8 cellular contexts compared by ENCODE assay signal in the genomic region with DNA sequence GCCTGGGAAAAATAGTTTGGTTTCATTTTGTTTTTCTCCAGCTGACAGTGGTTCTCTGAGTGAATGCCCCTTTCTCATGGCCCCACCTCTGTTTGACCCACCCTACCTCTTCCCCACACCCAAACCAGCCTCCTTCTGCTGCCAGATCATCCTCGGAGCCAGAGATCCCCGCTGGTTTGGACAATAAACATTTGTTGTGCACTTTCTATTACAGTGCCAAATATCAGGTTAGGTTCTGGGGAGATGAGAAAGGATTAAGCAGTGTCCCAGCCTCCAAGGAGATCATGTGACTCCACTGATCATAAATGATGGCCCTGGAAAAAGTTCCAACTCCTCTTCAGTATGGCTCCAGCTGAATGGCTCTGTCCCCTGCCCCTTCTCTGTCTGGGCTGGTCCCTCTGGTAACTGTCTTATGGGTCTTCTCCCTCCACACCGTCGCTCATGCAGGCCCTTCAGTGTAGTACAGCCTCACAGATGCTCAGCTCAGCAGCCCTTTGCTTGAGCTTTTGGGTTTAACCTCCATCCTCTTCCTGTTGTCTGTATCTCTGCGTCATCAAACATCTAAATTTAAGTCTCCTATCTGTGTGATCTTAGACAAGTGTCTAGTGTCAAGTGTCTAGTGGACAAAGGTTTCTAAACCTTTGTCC. TPM values are rescaled to one million over a fixed set of nuclear protein-coding genes. Genes with fewer than 3 reads are reported as not detected.
A peak's percentile ranks its signal among the peaks of the same experiment; 100 is the strongest.
DNase-seq lines count a peak whose midpoint lies in the region; ATAC-seq, FAIRE-seq and TF ChIP-seq lines count a peak whose summit lies in the region.

No MANE protein-coding gene starts in this region.

- WGBS in stomach, 5 donors: 56 to 63% (median 61%) methylated on average over 5 of the region's 5 CpGs

- peaks cover 21 to 51% (median 29%) of the 10 kb centered on the region in 4 donors for H3K4me1 ChIP-seq in stomach

- H3K27me3 ChIP-seq in stomach: no peaks in the 10 kb centered on the region

- H3K9me3 ChIP-seq in stomach: no peaks in the 10 kb centered on the region

- ATAC-seq in HG02981 (IDR thresholded peaks at IDR 0.05; ENCODE audit: unreplicated experiment): peak; percentile 15
- no peak for ATAC-seq in HG02759 (IDR thresholded peaks at IDR 0.05; ENCODE audit: unreplicated experiment)
- ATAC-seq in HG02840 (IDR thresholded peaks at IDR 0.05; ENCODE audit: low FRiP score, unreplicated experiment): no peak

- peak overlapping the region; percentile 55 to 85 (median 78) for H3K27ac ChIP-seq in stomach

- TF ChIP-seq EP300 in stomach (IDR thresholded peaks at IDR 0.05): no peak

- peak; percentile 74 for DNase-seq in activated CD8-positive, alpha-beta memory T cell treated with anti-CD3 and anti-CD28 coated beads for 24 hours
- DNase-seq in fibroblast of villous mesenchyme (ENCODE audit: low read depth) (peak; percentile 56), stomach (no peak), DMS153 treated with DMSO at 0.1 percent for 48 hours (lab: John Stamatoyannopoulos, UW; ENCODE audit: unreplicated experiment) (no peak), frontal cortex (ENCODE audit: low spot score in 2 of 2) (no peak)

- no peak for TF ChIP-seq POLR2A in stomach (IDR thresholded peaks at IDR 0.05)

- FAIRE-seq in frontal cortex (lab: Jason Lieb, UNC): no peak

- H3K4me3 ChIP-seq in fibroblast of villous mesenchyme (ENCODE audit: low read depth, low read length) (peak overlapping the region; percentile 18), stomach (peak overlapping the region in 1 of 4 donors; percentile 12)

- no peaks in the 10 kb centered on the region for H3K36me3 ChIP-seq in stomach

- intact Hi-C loops in stomach (cut with DNase I; ENCODE audit: low total_unique reads): no loop called here

- TF ChIP-seq CTCF in fibroblast of villous mesenchyme (IDR thresholded peaks at IDR 0.05; ENCODE audit: insufficient read depth, low read depth, low read length) (no peak), stomach (IDR thresholded peaks at IDR 0.05) (no peak)

RNA-seq across cellular contexts. Expression of a gene that starts 17.1 kb away (rescaled TPM):
- 25.9 and 32.2 TPM in 2 replicates for total RNA-seq in fibroblast of villous mesenchyme
- 100 to 1,000 TPM in 1 of 5 donors, 10 to 100 TPM in 4; 10.3 to 122 (median 18.7) TPM for total RNA-seq in stomach
- 100 to 1,000 TPM; 126 to 146 (median 129) TPM for polyA plus RNA-seq in stomach
- 3.3 TPM for total RNA-seq in frontal cortex

RNA-seq across cellular contexts. Expression of a gene that starts 44.3 kb away (rescaled TPM):
- 15.1 and 17.3 TPM in 2 replicates for total RNA-seq in fibroblast of villous mesenchyme
- total RNA-seq in stomach: 1 to 10 TPM in 3 of 5 donors, under 1 TPM in 1, not detected in 1; 0.58 to 9.4 (median 2.8) TPM
- 1 to 10 TPM; 2.0 to 3.5 (median 2.1) TPM for polyA plus RNA-seq in stomach
- total RNA-seq in frontal cortex: 6.5 TPM

Comparison
In these comparisons a context has a peak if more than half of its experiments do, and no peak if none do; other contexts are left out.
1. DNase-seq: peak in activated CD8-positive, alpha-beta memory T cell treated with anti-CD3 and anti-CD28 coated beads for 24 hours (single experiment) and fibroblast of villous mesenchyme (single experiment); none in stomach (single experiment), DMS153 treated with DMSO at 0.1 percent for 48 hours (single experiment) and frontal cortex (0 of 2).